24 cellular contexts compared by ENCODE assay signal in the genomic region with DNA sequence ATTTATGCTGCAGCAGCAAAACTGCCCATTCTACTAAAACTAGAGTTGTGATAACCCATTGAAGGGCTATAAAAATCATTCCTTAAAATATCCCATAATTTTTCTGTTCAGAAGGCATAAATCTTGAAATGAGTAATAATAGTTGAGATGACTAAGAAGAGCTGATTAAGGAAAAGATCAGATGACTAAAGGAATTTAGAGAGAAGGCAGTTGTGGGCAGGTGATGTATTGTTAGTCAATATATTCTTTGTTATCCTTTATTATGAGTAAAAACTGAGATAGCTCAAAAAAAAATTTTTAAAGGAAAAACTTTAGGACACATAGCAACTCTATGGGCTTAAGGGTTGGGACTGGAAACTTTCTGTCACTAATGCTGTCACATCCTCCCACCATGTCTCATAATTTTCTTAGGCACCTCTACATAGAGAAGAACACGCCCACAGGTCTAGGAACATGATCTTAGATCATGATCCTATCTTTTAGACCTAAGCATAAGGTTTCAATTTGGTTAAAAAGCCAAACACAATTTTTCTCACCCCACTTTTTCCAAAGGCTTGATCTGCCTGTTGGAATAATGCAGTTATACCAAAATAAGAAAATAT.
A peak's percentile ranks its signal among the peaks of the same experiment; 100 is the strongest.
DNase-seq lines count a peak whose midpoint lies in the region; ATAC-seq and TF ChIP-seq lines count a peak whose summit lies in the region.
"Had no signal": no experiment of that assay in that cellular context is flagged by ENCODE, and none has a peak within 500 bp of the region (broad histone marks: within the 10 kb centered on the region; RNA-seq: fewer than 3 reads in every experiment).

No MANE protein-coding gene starts in this region.

- no peaks in the 10 kb centered on the region for H3K79me2 ChIP-seq in GM23248 (ENCODE audit: insufficient read depth)

- CTCF ChIA-PET in activated CD8-positive, alpha-beta T cell treated with anti-CD3 and anti-CD28 coated beads for 36 hours (lab: Charles Lee), result no interaction called here

- H3K4me1 ChIP-seq in GM23248 (ENCODE audit: insufficient read depth) (no peaks in the 10 kb centered on the region), foreskin keratinocyte (peaks cover 4% of the 10 kb centered on the region)
- H3K4me1 ChIP-seq: A549, Peyer's patch had no signal

- no peaks in the 10 kb centered on the region for H3K27me3 Mint-ChIP-seq in activated CD8-positive, alpha-beta T cell treated with anti-CD3 and anti-CD28 coated beads for 36 hours
- H3K27me3 Mint-ChIP-seq: CD4-positive, CD25-positive, alpha-beta regulatory T cell had no signal

- no peaks in the 10 kb centered on the region for H3K4me1 Mint-ChIP-seq in activated CD8-positive, alpha-beta T cell treated with anti-CD3 and anti-CD28 coated beads for 36 hours (ENCODE audit: low read depth)
- H3K4me1 Mint-ChIP-seq: CD4-positive, CD25-positive, alpha-beta regulatory T cell had no signal

- H3K27ac Mint-ChIP-seq in activated CD8-positive, alpha-beta T cell treated with anti-CD3 and anti-CD28 coated beads for 36 hours, result no peak overlapping the region
- H3K27ac Mint-ChIP-seq: HFFc6 had no signal

- DNase-seq in A172 (ENCODE audit: low spot score) (peak; percentile 45), GM23248 (peak; percentile 12), RKO (ENCODE audit: low spot score) (peak; percentile 24), foreskin keratinocyte (peak; percentile 13 to 66), RPMI8226 (no peak)
- no peak for DNase-seq in activated CD8-positive, alpha-beta T cell treated with anti-CD3 and anti-CD28 coated beads for 36 hours
- DNase-seq: CD4-positive, CD25-positive, alpha-beta regulatory T cell; DMS79; H7; HFFc6; KBM-7; MV-4-11; NCI-H1105 treated with DMSO at 0.1 percent for 48 hours; NCI-H2081; NCI-H2171; NCI-H345; NCI-H524 treated with DMSO at 0.1 percent for 48 hours; NCI-H82; Peyer's patch; Right ventricle myocardium superior had no signal

- H3K4me3 ChIP-seq in GM23248, result no peak overlapping the region
- H3K4me3 ChIP-seq: A549, GM12878, Peyer's patch had no signal

- H3K9me2 ChIP-seq in GM23248 (ENCODE audit: insufficient read depth), result no peaks in the 10 kb centered on the region

- H2AFZ ChIP-seq in GM23248, result no peak overlapping the region

- H3K9me3 ChIP-seq in GM23248 (ENCODE audit: low read depth), result no peaks in the 10 kb centered on the region
- H3K9me3 ChIP-seq: A549, Peyer's patch had no signal

- WGBS in GM23248 (ENCODE audit: low coverage in 1 of 2, low lambda C conversion rate in 2 of 2, missing lambda C conversion rate in 2 of 2), 2 experiments, result 78 to 88% methylated on average over 1 of the region's 1 CpG

- no peak overlapping the region for H3K4me3 Mint-ChIP-seq in activated CD8-positive, alpha-beta T cell treated with anti-CD3 and anti-CD28 coated beads for 36 hours
- H3K4me3 Mint-ChIP-seq: HFFc6 had no signal

- H3K27me3 ChIP-seq in GM23248 (replicated peaks; ENCODE audit: insufficient read depth) (no peaks in the 10 kb centered on the region), foreskin keratinocyte (no peaks in the 10 kb centered on the region)
- H3K27me3 ChIP-seq: Peyer's patch had no signal

- intact Hi-C loops in activated CD8-positive, alpha-beta T cell treated with anti-CD3 and anti-CD28 coated beads for 36 hours (cut with micrococcal nuclease), result no loop called here

- H3K4me2 ChIP-seq in GM23248 (ENCODE audit: unreplicated experiment), result no peak overlapping the region
- H3K4me2 ChIP-seq: A549 had no signal

- POLR2A ChIA-PET in activated CD8-positive, alpha-beta T cell treated with anti-CD3 and anti-CD28 coated beads for 36 hours (lab: Charles Lee), result no interaction called here

- in situ Hi-C loops in GM23248 (cut with MboI), result no loop called here

- no peak overlapping the region for H3K27ac ChIP-seq in GM23248
- no peak overlapping the region for H3K27ac ChIP-seq in foreskin keratinocyte
- H3K27ac ChIP-seq: A549, HL-60, Peyer's patch had no signal

- H3K9me3 Mint-ChIP-seq in activated CD8-positive, alpha-beta T cell treated with anti-CD3 and anti-CD28 coated beads for 36 hours, result no peaks in the 10 kb centered on the region
- H3K9me3 Mint-ChIP-seq: HFFc6 had no signal

- H3K36me3 Mint-ChIP-seq in activated CD8-positive, alpha-beta T cell treated with anti-CD3 and anti-CD28 coated beads for 36 hours (ENCODE audit: low read depth), result no peaks in the 10 kb centered on the region
- H3K36me3 Mint-ChIP-seq: CD4-positive, CD25-positive, alpha-beta regulatory T cell had no signal

- H3K36me3 ChIP-seq in GM23248 (ENCODE audit: low read depth), result no peaks in the 10 kb centered on the region
- H3K36me3 ChIP-seq: Peyer's patch had no signal

- no peak overlapping the region for H3K9ac ChIP-seq in GM23248

- no peak for TF ChIP-seq CTCF in foreskin keratinocyte (conservative IDR thresholded peaks at IDR 0.05)
- no peak for TF ChIP-seq CTCF in activated CD8-positive, alpha-beta T cell treated with anti-CD3 and anti-CD28 coated beads for 36 hours (IDR thresholded peaks at IDR 0.05)

- H4K20me1 ChIP-seq in GM23248 (ENCODE audit: insufficient read depth), result no peaks in the 10 kb centered on the region

- peak; percentile 89 for ATAC-seq in foreskin keratinocyte
- ATAC-seq in activated CD8-positive, alpha-beta T cell treated with anti-CD3 and anti-CD28 coated beads for 36 hours, result no peak
- ATAC-seq in HG03025 (IDR thresholded peaks at IDR 0.05; ENCODE audit: low FRiP score, unreplicated experiment), result no peak
- ATAC-seq: A549, GM12878 had no signal

- H3F3A ChIP-seq in GM23248 (ENCODE audit: insufficient read depth), result 0 out of 2 replicates have a peak, but pooled peaks cover 3% of the 10 kb centered on the region

Comparison
In these comparisons a context has a peak if more than half of its experiments do, and no peak if none do; other contexts are left out.
1. DNase-seq: peak in A172 (single experiment), GM23248 (single experiment), RKO (single experiment) and foreskin keratinocyte (2 of 2); none in activated CD8-positive, alpha-beta T cell treated with anti-CD3 and anti-CD28 coated beads for 36 hours (single experiment) and RPMI8226 (single experiment).